In the genomic region with DNA sequence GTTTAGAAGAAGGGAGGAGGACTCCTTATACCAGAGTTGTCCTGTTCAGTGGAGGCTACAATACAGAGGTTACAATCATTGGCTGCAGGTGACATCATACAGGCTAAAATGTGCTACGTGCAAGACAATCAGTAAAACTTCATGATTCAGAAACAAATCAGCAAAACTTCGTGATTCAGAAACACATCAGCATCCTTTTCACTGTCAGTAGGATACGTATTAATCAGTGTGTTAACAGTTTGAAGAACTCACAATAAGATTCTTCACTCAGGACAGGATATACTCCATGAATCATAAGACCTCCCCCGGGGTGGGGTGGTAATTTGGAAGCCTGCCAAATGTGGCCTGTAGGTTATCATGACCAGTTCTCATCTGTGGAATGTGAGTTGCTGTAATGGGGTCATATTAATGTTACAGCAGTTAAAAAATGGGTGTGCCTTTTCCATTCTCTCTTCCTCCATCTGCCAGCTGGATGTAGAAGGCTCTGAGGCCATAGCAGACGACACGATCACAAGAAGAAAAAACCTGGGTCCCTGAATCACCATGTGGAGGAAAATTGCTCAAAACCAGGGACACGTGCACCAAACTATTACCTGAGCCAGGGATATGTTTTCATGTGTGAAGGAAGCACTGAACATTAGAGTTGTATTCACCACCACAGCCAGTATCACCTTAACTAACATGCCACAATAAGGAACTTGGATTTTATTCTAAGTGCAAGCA, we compare ENCODE assay signal across 1 cellular context.
A peak's percentile ranks its signal among the peaks of the same experiment; 100 is the strongest.
TF ChIP-seq lines count a peak whose summit lies in the region.

No MANE protein-coding gene starts in this region.

TF ChIP-seq in K562, 482 proteins besides CTCF, POLR2A, EP300 and RAD21 (continued from another document and continues in another):
- TF ChIP-seq PBX2 (CRISPR knock-in tag; IDR thresholded peaks at IDR 0.05; ENCODE audit: low read depth) (no peak), PBX2 (tag; conservative IDR thresholded peaks at IDR 0.05; ENCODE audit: low read depth) (no peak), KLF10 (CRISPR knock-in tag; IDR thresholded peaks at IDR 0.05) (no peak), ZNF586 (CRISPR knock-in tag; conservative IDR thresholded peaks at IDR 0.05) (no peak), ZBTB40 (IDR thresholded peaks at IDR 0.05) (no peak), ZBTB40 (CRISPR knock-in tag; IDR thresholded peaks at IDR 0.05) (no peak), NRF1 (conservative IDR thresholded peaks at IDR 0.05 in 1 of 2, IDR thresholded peaks at IDR 0.05 in 1 of 2) (no peak), TSC22D4 (tag; IDR thresholded peaks at IDR 0.05) (no peak), ZC3H4 (CRISPR knock-in tag; IDR thresholded peaks at IDR 0.05; ENCODE audit: borderline replicate concordance) (no peak), ZNF740 (CRISPR knock-in tag; IDR thresholded peaks at IDR 0.05) (no peak), ZNF740 (tag; IDR thresholded peaks at IDR 0.05) (no peak), XRCC3 (IDR thresholded peaks at IDR 0.05) (no peak), ATF4 (CRISPR knock-in tag; IDR thresholded peaks at IDR 0.05) (no peak), ZSCAN29 (IDR thresholded peaks at IDR 0.05) (no peak), PKNOX1 (IDR thresholded peaks at IDR 0.05) (peak; percentile 23; the same call in 1 of the 2 replicates), TCF7L2 (IDR thresholded peaks at IDR 0.05; ENCODE audit: low read depth, low read length) (no peak), SIN3B (IDR thresholded peaks at IDR 0.05; ENCODE audit: low read depth) (no peak), KAT2B (IDR thresholded peaks at IDR 0.05; ENCODE audit: low read depth, low read length) (no peak), PHTF2 (CRISPR knock-in tag; IDR thresholded peaks at IDR 0.05) (no peak), NR2C1 (IDR thresholded peaks at IDR 0.05) (no peak), NR2C1 (tag; IDR thresholded peaks at IDR 0.05) (no peak), GTF2F1 (IDR thresholded peaks at IDR 0.05; ENCODE audit: low read depth, low read length) (no peak), SMAD1 (IDR thresholded peaks at IDR 0.05; ENCODE audit: low read depth, low read length, partially characterized antibody) (peak; percentile 69), ZBTB1 (CRISPR knock-in tag; IDR thresholded peaks at IDR 0.05; ENCODE audit: borderline replicate concordance, low read depth) (no peak), NR3C1 (CRISPR knock-in tag; IDR thresholded peaks at IDR 0.05) (no peak), ZBTB49 (CRISPR knock-in tag; IDR thresholded peaks at IDR 0.05; ENCODE audit: borderline replicate concordance) (no peak)
- TF ChIP-seq, protein P1, sequence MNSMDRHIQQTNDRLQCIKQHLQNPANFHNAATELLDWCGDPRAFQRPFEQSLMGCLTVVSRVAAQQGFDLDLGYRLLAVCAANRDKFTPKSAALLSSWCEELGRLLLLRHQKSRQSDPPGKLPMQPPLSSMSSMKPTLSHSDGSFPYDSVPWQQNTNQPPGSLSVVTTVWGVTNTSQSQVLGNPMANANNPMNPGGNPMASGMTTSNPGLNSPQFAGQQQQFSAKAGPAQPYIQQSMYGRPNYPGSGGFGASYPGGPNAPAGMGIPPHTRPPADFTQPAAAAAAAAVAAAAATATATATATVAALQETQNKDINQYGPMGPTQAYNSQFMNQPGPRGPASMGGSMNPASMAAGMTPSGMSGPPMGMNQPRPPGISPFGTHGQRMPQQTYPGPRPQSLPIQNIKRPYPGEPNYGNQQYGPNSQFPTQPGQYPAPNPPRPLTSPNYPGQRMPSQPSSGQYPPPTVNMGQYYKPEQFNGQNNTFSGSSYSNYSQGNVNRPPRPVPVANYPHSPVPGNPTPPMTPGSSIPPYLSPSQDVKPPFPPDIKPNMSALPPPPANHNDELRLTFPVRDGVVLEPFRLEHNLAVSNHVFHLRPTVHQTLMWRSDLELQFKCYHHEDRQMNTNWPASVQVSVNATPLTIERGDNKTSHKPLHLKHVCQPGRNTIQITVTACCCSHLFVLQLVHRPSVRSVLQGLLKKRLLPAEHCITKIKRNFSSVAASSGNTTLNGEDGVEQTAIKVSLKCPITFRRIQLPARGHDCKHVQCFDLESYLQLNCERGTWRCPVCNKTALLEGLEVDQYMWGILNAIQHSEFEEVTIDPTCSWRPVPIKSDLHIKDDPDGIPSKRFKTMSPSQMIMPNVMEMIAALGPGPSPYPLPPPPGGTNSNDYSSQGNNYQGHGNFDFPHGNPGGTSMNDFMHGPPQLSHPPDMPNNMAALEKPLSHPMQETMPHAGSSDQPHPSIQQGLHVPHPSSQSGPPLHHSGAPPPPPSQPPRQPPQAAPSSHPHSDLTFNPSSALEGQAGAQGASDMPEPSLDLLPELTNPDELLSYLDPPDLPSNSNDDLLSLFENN (IDR thresholded peaks at IDR 0.05; ENCODE audit: low read depth in 2 of 2, low read length in 2 of 2) = no peak
- TF ChIP-seq, protein P2, sequence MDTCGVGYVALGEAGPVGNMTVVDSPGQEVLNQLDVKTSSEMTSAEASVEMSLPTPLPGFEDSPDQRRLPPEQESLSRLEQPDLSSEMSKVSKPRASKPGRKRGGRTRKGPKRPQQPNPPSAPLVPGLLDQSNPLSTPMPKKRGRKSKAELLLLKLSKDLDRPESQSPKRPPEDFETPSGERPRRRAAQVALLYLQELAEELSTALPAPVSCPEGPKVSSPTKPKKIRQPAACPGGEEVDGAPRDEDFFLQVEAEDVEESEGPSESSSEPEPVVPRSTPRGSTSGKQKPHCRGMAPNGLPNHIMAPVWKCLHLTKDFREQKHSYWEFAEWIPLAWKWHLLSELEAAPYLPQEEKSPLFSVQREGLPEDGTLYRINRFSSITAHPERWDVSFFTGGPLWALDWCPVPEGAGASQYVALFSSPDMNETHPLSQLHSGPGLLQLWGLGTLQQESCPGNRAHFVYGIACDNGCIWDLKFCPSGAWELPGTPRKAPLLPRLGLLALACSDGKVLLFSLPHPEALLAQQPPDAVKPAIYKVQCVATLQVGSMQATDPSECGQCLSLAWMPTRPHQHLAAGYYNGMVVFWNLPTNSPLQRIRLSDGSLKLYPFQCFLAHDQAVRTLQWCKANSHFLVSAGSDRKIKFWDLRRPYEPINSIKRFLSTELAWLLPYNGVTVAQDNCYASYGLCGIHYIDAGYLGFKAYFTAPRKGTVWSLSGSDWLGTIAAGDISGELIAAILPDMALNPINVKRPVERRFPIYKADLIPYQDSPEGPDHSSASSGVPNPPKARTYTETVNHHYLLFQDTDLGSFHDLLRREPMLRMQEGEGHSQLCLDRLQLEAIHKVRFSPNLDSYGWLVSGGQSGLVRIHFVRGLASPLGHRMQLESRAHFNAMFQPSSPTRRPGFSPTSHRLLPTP (IDR thresholded peaks at IDR 0.05; ENCODE audit: borderline replicate concordance, extremely low read depth, insufficient read length) = no peak
